18 cellular contexts compared by ENCODE assay signal in genomic region chr11:96309643-96310017, GRCh38. TPM values are rescaled to one million over a fixed set of nuclear protein-coding genes. Genes with fewer than 3 reads are reported as not detected.
A peak's percentile ranks its signal among the peaks of the same experiment; 100 is the strongest.
DNase-seq lines count a peak whose midpoint lies in the region; ATAC-seq and TF ChIP-seq lines count a peak whose summit lies in the region.
"Had no signal": no experiment of that assay in that cellular context is flagged by ENCODE, and none has a peak within 500 bp of the region (broad histone marks: within the 10 kb centered on the region; RNA-seq: fewer than 3 reads in every experiment).

No MANE protein-coding gene starts in this region.

- TF ChIP-seq CTCF in Caco-2 (IDR thresholded peaks at IDR 0.05; ENCODE audit: insufficient read depth in 1 of 2, low read depth in 1 of 2, low read length in 1 of 2, severe bottlenecking in 1 of 2, unreplicated experiment in 1 of 2), result no peak
- TF ChIP-seq CTCF in PC-3 (conservative IDR thresholded peaks at IDR 0.05; ENCODE audit: low read depth, low read length), result no peak
- TF ChIP-seq CTCF in mammary epithelial cell (conservative IDR thresholded peaks at IDR 0.05 in 1 of 2, IDR thresholded peaks at IDR 0.05 in 1 of 2; ENCODE audit: extremely low read depth in 1 of 2, insufficient read depth in 1 of 2, low read depth in 1 of 2, low read length in 2 of 2), result no peak
- no peak for TF ChIP-seq CTCF in osteoblast (IDR thresholded peaks at IDR 0.05; ENCODE audit: extremely low read depth, low read depth, low read length)
- TF ChIP-seq CTCF in psoas muscle (IDR thresholded peaks at IDR 0.05), result no peak

- H4K20me1 ChIP-seq in PC-3 (ENCODE audit: low read length) (no peaks in the 10 kb centered on the region), mammary epithelial cell (ENCODE audit: insufficient read depth, low read length) (no peaks in the 10 kb centered on the region), osteoblast (ENCODE audit: insufficient read depth, low read length) (no peaks in the 10 kb centered on the region)

- H2AFZ ChIP-seq in PC-3 (ENCODE audit: low read length) (no peak overlapping the region), mammary epithelial cell (ENCODE audit: low read depth, low read length) (no peak overlapping the region), osteoblast (ENCODE audit: low read length) (no peak overlapping the region)

- BruUV-seq in Caco-2 (replicated peaks; lab: Mats Ljungman, UMichigan) (no TSS peak), PC-3 (replicated peaks; lab: Mats Ljungman, UMichigan) (no TSS peak), mammary epithelial cell (replicated peaks; lab: Mats Ljungman, UMichigan) (no TSS peak)

- H3K4me1 ChIP-seq in Caco-2 (peaks cover 35% of the 10 kb centered on the region), PC-3 (ENCODE audit: insufficient read depth, low read length) (peaks cover 92% of the 10 kb centered on the region), mammary epithelial cell (ENCODE audit: insufficient read depth, low read length) (peaks cover 78% of the 10 kb centered on the region), osteoblast (ENCODE audit: insufficient read depth, low read length) (peaks cover 94% of the 10 kb centered on the region), psoas muscle (peaks cover 19% of the 10 kb centered on the region)

- H3K4me3 ChIP-seq in Caco-2 (ENCODE audit: low read depth, low read length), result no peak overlapping the region
- no peak overlapping the region for H3K4me3 ChIP-seq in PC-3 (ENCODE audit: low read length)
- H3K4me3 ChIP-seq in mammary epithelial cell (replicated peaks in 1 of 3; ENCODE audit: insufficient read depth in 1 of 3, low read depth in 2 of 3, low read length in 3 of 3), result no peak overlapping the region
- H3K4me3 ChIP-seq in osteoblast (ENCODE audit: insufficient read depth, low read length), result no peak overlapping the region
- no peak overlapping the region for H3K4me3 ChIP-seq in psoas muscle
- H3K4me3 ChIP-seq: colonic mucosa, heart right ventricle, suprapubic skin had no signal

- H3K27me3 Mint-ChIP-seq in Caco-2 (ENCODE audit: insufficient read depth, unreplicated experiment), result no peaks in the 10 kb centered on the region
- H3K27me3 Mint-ChIP-seq: activated T-helper 17 cell treated with anti-CD3 and anti-CD28 coated beads, Interleukin-2, amount 50 U/mL, for 72 hours had no signal

- H3K4me2 ChIP-seq in PC-3 (ENCODE audit: low read length) (peak overlapping the region; percentile 86), mammary epithelial cell (ENCODE audit: insufficient read depth, low read depth, low read length) (no peak overlapping the region), osteoblast (ENCODE audit: insufficient read depth, low read length) (peak overlapping the region; percentile 92)

- no peaks in the 10 kb centered on the region for H3K36me3 Mint-ChIP-seq in Caco-2 (ENCODE audit: insufficient read depth, unreplicated experiment)

- ATAC-seq in PC-3 (no peak), HG03457 (IDR thresholded peaks at IDR 0.05; ENCODE audit: unreplicated experiment) (no peak), psoas muscle (no peak)

- H3K79me2 ChIP-seq in PC-3 (ENCODE audit: low read length), result peaks cover 62% of the 10 kb centered on the region
- H3K79me2 ChIP-seq in mammary epithelial cell (ENCODE audit: insufficient read depth, low read length), result peaks cover 37% of the 10 kb centered on the region
- peaks cover 63% of the 10 kb centered on the region for H3K79me2 ChIP-seq in osteoblast (ENCODE audit: insufficient read depth, low read length)

- no peak overlapping the region for H3K9ac ChIP-seq in PC-3 (ENCODE audit: low read length)
- no peak overlapping the region for H3K9ac ChIP-seq in mammary epithelial cell (ENCODE audit: insufficient read depth, low read length)

- 86% methylated on average over 5 of the region's 5 CpGs for WGBS in mammary epithelial cell (ENCODE audit: low coverage, missing lambda C conversion rate)
- WGBS in psoas muscle, 3 donors, result 77 to 86% (median 79%) methylated on average over 5 of the region's 5 CpGs

- POLR2A ChIA-PET in Caco-2 (lab: Charles Lee), result interaction anchor here (0.6 kb wide), 1 partner anchor 241 kb away, joined by 5 read pairs; no protein-coding TSS in a partner anchor
- POLR2A ChIA-PET in PC-3 (lab: Charles Lee; ENCODE audit: unreplicated experiment), result no interaction called here

- dilution Hi-C loops in mammary epithelial cell (cut with HindIII; ENCODE audit: low sequenced_read_pairs), result no loop called here

- in situ Hi-C loops in mammary epithelial cell (cut with MboI; ENCODE audit: low sequenced_read_pairs in 2 of 2) (no loop called here), KBM-7 (cut with MboI; ENCODE audit: low pct_unique_long_range_greater_than_20kb, low sequenced_read_pairs) (no loop called here)

- H3K27me3 ChIP-seq in Caco-2 (replicated peaks; ENCODE audit: control insufficient read depth, insufficient read depth, low read length), result no peaks in the 10 kb centered on the region
- no peaks in the 10 kb centered on the region for H3K27me3 ChIP-seq in PC-3 (ENCODE audit: low read length)
- no peaks in the 10 kb centered on the region for H3K27me3 ChIP-seq in mammary epithelial cell (ENCODE audit: insufficient read depth, low read length)
- no peaks in the 10 kb centered on the region for H3K27me3 ChIP-seq in osteoblast (ENCODE audit: insufficient read depth, low read length)
- no peaks in the 10 kb centered on the region for H3K27me3 ChIP-seq in psoas muscle (ENCODE audit: insufficient read depth in 3 of 3, low read length in 2 of 3)
- H3K27me3 ChIP-seq: colonic mucosa, heart right ventricle, suprapubic skin had no signal

- no peak overlapping the region for H3K4me3 Mint-ChIP-seq in Caco-2 (ENCODE audit: unreplicated experiment)
- H3K4me3 Mint-ChIP-seq: activated T-helper 17 cell treated with anti-CD3 and anti-CD28 coated beads, Interleukin-2, amount 50 U/mL, for 72 hours; H9 had no signal

- DNase-seq in Caco-2 (no peak), PC-3 (no peak), mammary epithelial cell (no peak), osteoblast (ENCODE audit: insufficient read length, low spot score, missing footprints) (no peak), KBM-7 (no peak), psoas muscle (no peak)
- DNase-seq: activated CD4-positive, alpha-beta T cell treated with anti-CD3 and anti-CD28 coated beads for 1 hour; colonic mucosa; DND-41; H9; heart right ventricle; NCI-H1105 treated with DMSO at 0.1 percent for 48 hours; NCI-H2081 treated with DMSO at 0.1 percent for 48 hours; NK-92 treated with Interleukin-12 subunit alpha and Interleukin-12 subunit beta, amount 100 ng/mL, for 24 hours; retina had no signal

- H3K9me3 Mint-ChIP-seq in Caco-2 (ENCODE audit: unreplicated experiment), result no peaks in the 10 kb centered on the region
- H3K9me3 Mint-ChIP-seq: activated T-helper 17 cell treated with anti-CD3 and anti-CD28 coated beads, Interleukin-2, amount 50 U/mL, for 72 hours; H9 had no signal

- H3K4me1 Mint-ChIP-seq in Caco-2 (ENCODE audit: low read depth, unreplicated experiment), result peaks cover 40% of the 10 kb centered on the region

- H3K27ac ChIP-seq in PC-3 (ENCODE audit: low read length), result peak overlapping the region; percentile 96
- H3K27ac ChIP-seq in mammary epithelial cell (ENCODE audit: insufficient read depth, low read depth, low read length), result peak overlapping the region; percentile 99
- peak overlapping the region; percentile 100 for H3K27ac ChIP-seq in osteoblast (ENCODE audit: low read depth, low read length)
- H3K27ac ChIP-seq in psoas muscle, result no peak overlapping the region

- H3K36me3 ChIP-seq in Caco-2 (ENCODE audit: control insufficient read depth, insufficient read depth, low read length), result no peaks in the 10 kb centered on the region
- H3K36me3 ChIP-seq in PC-3 (ENCODE audit: low read depth, low read length), result no peaks in the 10 kb centered on the region
- no peaks in the 10 kb centered on the region for H3K36me3 ChIP-seq in mammary epithelial cell (ENCODE audit: insufficient read depth, low read length)
- H3K36me3 ChIP-seq in osteoblast (ENCODE audit: insufficient read depth, low read length), result no peaks in the 10 kb centered on the region
- H3K36me3 ChIP-seq in psoas muscle (ENCODE audit: insufficient read depth in 1 of 2, low read depth in 1 of 2), result no peaks in the 10 kb centered on the region
- H3K36me3 ChIP-seq: colonic mucosa, heart right ventricle, suprapubic skin had no signal

- H3K9me3 ChIP-seq in Caco-2 (0 out of 2 replicates have a peak, but pooled peaks cover under 1% of the 10 kb centered on the region), PC-3 (ENCODE audit: low read length) (no peaks in the 10 kb centered on the region), mammary epithelial cell (replicated peaks; ENCODE audit: insufficient read depth, low read length) (no peaks in the 10 kb centered on the region), osteoblast (ENCODE audit: low read depth, low read length) (no peaks in the 10 kb centered on the region), psoas muscle (no peaks in the 10 kb centered on the region)
- H3K9me3 ChIP-seq: colonic mucosa, heart right ventricle, suprapubic skin had no signal

- H3F3A ChIP-seq in PC-3 (ENCODE audit: low read length, unreplicated experiment), result peaks cover 14% of the 10 kb centered on the region

- peak overlapping the region; percentile 28 for H3K27ac Mint-ChIP-seq in Caco-2 (ENCODE audit: unreplicated experiment)
- H3K27ac Mint-ChIP-seq: activated T-helper 17 cell treated with anti-CD3 and anti-CD28 coated beads, Interleukin-2, amount 50 U/mL, for 72 hours had no signal

- CTCF ChIA-PET in Caco-2 (lab: Charles Lee) (interaction anchor here (2.1 kb wide), 1 partner anchor 34 kb away, joined by 10 read pairs; the partner anchor contains the start of gene MAML2), PC-3 (lab: Charles Lee) (no interaction called here), mammary epithelial cell (lab: Charles Lee; ENCODE audit: low non-redundant PET) (no interaction called here)

- intact Hi-C loops in Caco-2 (cut with micrococcal nuclease; ENCODE audit: unreplicated experiment) (loop anchor here (2.0 kb wide), 1 partner anchor 33 kb away; the partner anchor contains the start of gene MAML2), PC-3 (cut with micrococcal nuclease) (loop anchor here (2.0 to 5.0 kb wide), 2 partner anchors 47 to 67 kb away; no protein-coding TSS in a partner anchor), mammary epithelial cell (cut with micrococcal nuclease) (no loop called here), psoas muscle (cut with DNase I) (no loop called here)

- H3K9me2 ChIP-seq in PC-3 (replicated peaks; ENCODE audit: low read length), result no peaks in the 10 kb centered on the region

RNA-seq across cellular contexts. Expression of gene MAML2, which starts 33.4 kb away (rescaled TPM):
- total RNA-seq in Caco-2 (2022) (11.5 and 12.2 TPM in 2 replicates), PC-3 (2014; rRNA removed) (10.3 and 10.9 TPM in 2 replicates), mammary epithelial cell (10 to 100 TPM in 1 of 2 donors, 1 to 10 TPM in 1; 9.5 to 14.2 TPM), osteoblast (17.4 and 19.2 TPM in 2 replicates), psoas muscle (1 to 10 TPM; 1.5 to 3.7 (median 2.1) TPM)
- polyA plus RNA-seq in mammary epithelial cell (7.5 TPM), psoas muscle (under 1 TPM; 0.39 to 0.97 (median 0.69) TPM)
- 15.6 TPM for polyA minus RNA-seq in mammary epithelial cell

Comparison
In these comparisons a context has a peak if more than half of its experiments do, and no peak if none do; other contexts are left out.
1. intact Hi-C loops: an anchor here in Caco-2 (2.0 kb wide) and PC-3 (2.0 to 5.0 kb wide); none called in mammary epithelial cell and psoas muscle.